ENCODE assay signal across 16 cellular contexts in genomic region chr5:100306000-100306399, GRCh38.
DNase-seq lines count a peak whose midpoint lies in the region; ATAC-seq, FAIRE-seq and TF ChIP-seq lines count a peak whose summit lies in the region.
"Had no signal": no experiment of that assay in that cellular context is flagged by ENCODE, and none has a peak within 500 bp of the region (broad histone marks: within the 10 kb centered on the region; RNA-seq: fewer than 3 reads in every experiment).

No MANE protein-coding gene starts in this region.

- H3K4me2 ChIP-seq in endothelial cell of umbilical vein (ENCODE audit: insufficient read depth, low read length) (no peak overlapping the region), keratinocyte (ENCODE audit: control insufficient read depth, extremely low read depth, insufficient read depth, low read depth, low read length) (no peak overlapping the region)
- H3K4me2 ChIP-seq: BLaER1 had no signal

- in situ Hi-C loops in ACHN (cut with HindIII; ENCODE audit: low pct_ligation_motif_present, low pct_unique_long_range_greater_than_20kb, low sequenced_read_pairs), result no loop called here

- no peaks in the 10 kb centered on the region for H3K9me1 ChIP-seq in endothelial cell of umbilical vein (replicated peaks; ENCODE audit: control insufficient read depth, extremely low read depth, insufficient read depth, low read length)
- H3K9me1 ChIP-seq in keratinocyte (ENCODE audit: control insufficient read depth, extremely low read depth, insufficient read depth, low read length), result no peaks in the 10 kb centered on the region

- H3K36me3 ChIP-seq in endothelial cell of umbilical vein (ENCODE audit: control insufficient read depth in 2 of 2, extremely low read depth in 1 of 2, insufficient read depth in 2 of 2, low read length in 2 of 2), result no peaks in the 10 kb centered on the region
- no peaks in the 10 kb centered on the region for H3K36me3 ChIP-seq in keratinocyte (ENCODE audit: control insufficient read depth in 2 of 2, extremely low read depth in 1 of 2, insufficient read depth in 2 of 2, low read length in 2 of 2)
- H3K36me3 ChIP-seq: BLaER1 had no signal

- dilution Hi-C loops in endothelial cell of umbilical vein (cut with MboI; ENCODE audit: extremely low pct_ligation_motif_present, low sequenced_read_pairs) (no loop called here), keratinocyte (cut with MboI; ENCODE audit: extremely low pct_ligation_motif_present, low sequenced_read_pairs) (no loop called here)

- H3K9ac ChIP-seq in endothelial cell of umbilical vein (replicated peaks; ENCODE audit: extremely low read depth, insufficient read depth, low read length) (no peak overlapping the region), keratinocyte (ENCODE audit: control insufficient read depth, extremely low read depth, insufficient read depth, low read length) (no peak overlapping the region)
- H3K9ac ChIP-seq: BLaER1 had no signal

- no peaks in the 10 kb centered on the region for H3K9me3 Mint-ChIP-seq in stimulated activated naive B cell treated with anti-CD40 and anti-IgM and Interleukin-4, amounts not matched to agents 10 μg/mL and 1 μg/mL and 100 μg/mL, for 72 hours
- H3K9me3 Mint-ChIP-seq: H9, IgD-negative memory B cell had no signal

- H3K79me2 ChIP-seq in endothelial cell of umbilical vein (ENCODE audit: control insufficient read depth, insufficient read depth, low read length) (no peaks in the 10 kb centered on the region), keratinocyte (ENCODE audit: control insufficient read depth, insufficient read depth, low read length) (no peaks in the 10 kb centered on the region)

- H3K27me3 ChIP-seq in endothelial cell of umbilical vein (ENCODE audit: control insufficient read depth in 2 of 2, insufficient read depth in 2 of 2, low read length in 2 of 2), result no peaks in the 10 kb centered on the region
- H3K27me3 ChIP-seq in keratinocyte (ENCODE audit: control insufficient read depth, extremely low read depth, insufficient read depth, low read length), result no peaks in the 10 kb centered on the region
- H3K27me3 ChIP-seq: BLaER1 had no signal

- H3K4me1 Mint-ChIP-seq in stimulated activated naive B cell treated with anti-CD40 and anti-IgM and Interleukin-4, amounts not matched to agents 10 μg/mL and 1 μg/mL and 100 μg/mL, for 72 hours, result no peaks in the 10 kb centered on the region
- H3K4me1 Mint-ChIP-seq: H9, IgD-negative memory B cell had no signal

- CTCF ChIA-PET in RWPE1 (lab: Yijun Ruan, JAX), result no interaction called here
- CTCF ChIA-PET in endothelial cell of umbilical vein (lab: Charles Lee), result no interaction called here

- H3K9me3 ChIP-seq in endothelial cell of umbilical vein (replicated peaks; ENCODE audit: control insufficient read depth, insufficient read depth, low read length) (no peaks in the 10 kb centered on the region), keratinocyte (ENCODE audit: control insufficient read depth, low read depth, low read length) (no peaks in the 10 kb centered on the region)
- H3K9me3 ChIP-seq: BLaER1 had no signal

- H3K4me1 ChIP-seq in endothelial cell of umbilical vein (ENCODE audit: control insufficient read depth, extremely low read depth, insufficient read depth, low read length), result peaks cover 6% of the 10 kb centered on the region
- H3K4me1 ChIP-seq in keratinocyte (ENCODE audit: control insufficient read depth, extremely low read depth, insufficient read depth, low read length), result peaks cover 3% of the 10 kb centered on the region
- H3K4me1 ChIP-seq: BLaER1 had no signal

- TF ChIP-seq CTCF in RWPE1 (conservative IDR thresholded peaks at IDR 0.05; ENCODE audit: low read depth) (no peak), endothelial cell of umbilical vein (IDR thresholded peaks at IDR 0.05; ENCODE audit: extremely low read depth in 1 of 2, insufficient read depth in 1 of 2, low read depth in 1 of 2, low read length in 2 of 2) (no peak), keratinocyte (optimal IDR thresholded peaks at IDR 0.05 in 1 of 3, IDR thresholded peaks at IDR 0.05 in 1 of 3, conservative IDR thresholded peaks at IDR 0.05 in 1 of 3; ENCODE audit: extremely low read depth in 1 of 3, insufficient read depth in 2 of 3, low read length in 3 of 3) (no peak), GM10266 (IDR thresholded peaks at IDR 0.05; ENCODE audit: control insufficient read depth, insufficient read depth, low read depth, missing control alignments) (no peak)

- no peak overlapping the region for H3K4me3 ChIP-seq in endothelial cell of umbilical vein (replicated peaks in 1 of 3; ENCODE audit: insufficient read depth in 1 of 3, low read depth in 1 of 3, low read length in 3 of 3)
- H3K4me3 ChIP-seq in keratinocyte (ENCODE audit: control insufficient read depth in 2 of 3, extremely low read depth in 1 of 3, insufficient read depth in 2 of 3, low read depth in 1 of 3, low read length in 3 of 3), result no peak overlapping the region
- H3K4me3 ChIP-seq: BLaER1 had no signal

- no peaks in the 10 kb centered on the region for H4K20me1 ChIP-seq in endothelial cell of umbilical vein (replicated peaks; ENCODE audit: control insufficient read depth, extremely low read depth, insufficient read depth, low read length)
- no peaks in the 10 kb centered on the region for H4K20me1 ChIP-seq in keratinocyte (ENCODE audit: control insufficient read depth, extremely low read depth, insufficient read depth, low read length)
- H4K20me1 ChIP-seq: BLaER1 had no signal

- H3K36me3 Mint-ChIP-seq in stimulated activated naive B cell treated with anti-CD40 and anti-IgM and Interleukin-4, amounts not matched to agents 10 μg/mL and 1 μg/mL and 100 μg/mL, for 72 hours, result no peaks in the 10 kb centered on the region
- H3K36me3 Mint-ChIP-seq: CD8-positive, alpha-beta T cell; IgD-negative memory B cell had no signal

- H3K27ac ChIP-seq in RWPE1 (no peak overlapping the region), endothelial cell of umbilical vein (ENCODE audit: insufficient read depth, low read depth, low read length) (no peak overlapping the region), keratinocyte (ENCODE audit: control insufficient read depth, insufficient read depth, low read length) (no peak overlapping the region)
- H3K27ac ChIP-seq: BLaER1 had no signal

- H3K27ac Mint-ChIP-seq in stimulated activated naive B cell treated with anti-CD40 and anti-IgM and Interleukin-4, amounts not matched to agents 10 μg/mL and 1 μg/mL and 100 μg/mL, for 72 hours, result no peak overlapping the region
- H3K27ac Mint-ChIP-seq: CD8-positive, alpha-beta T cell; H9; IgD-negative memory B cell had no signal

- POLR2A ChIA-PET in RWPE1 (lab: Yijun Ruan, JAX; ENCODE audit: low non-redundant PET), result no interaction called here
- POLR2A ChIA-PET in endothelial cell of umbilical vein (lab: Charles Lee), result no interaction called here

- no peak overlapping the region for H3K4me3 Mint-ChIP-seq in stimulated activated naive B cell treated with anti-CD40 and anti-IgM and Interleukin-4, amounts not matched to agents 10 μg/mL and 1 μg/mL and 100 μg/mL, for 72 hours
- H3K4me3 Mint-ChIP-seq: CD8-positive, alpha-beta T cell; H9; IgD-negative memory B cell had no signal

- H2AFZ ChIP-seq in endothelial cell of umbilical vein (ENCODE audit: low read depth, low read length), result no peak overlapping the region
- no peak overlapping the region for H2AFZ ChIP-seq in keratinocyte (ENCODE audit: control insufficient read depth, low read length)

- BruUV-seq in endothelial cell of umbilical vein (replicated peaks; lab: Mats Ljungman, UMichigan), result no TSS peak

- peak; percentile 5 for DNase-seq in ACHN
- DNase-seq in RWPE1 (ENCODE audit: low spot score), result peak; percentile 8
- DNase-seq in endothelial cell of umbilical vein (ENCODE audit: low read depth, low spot score), result peak; percentile 44
- DNase-seq in keratinocyte (ENCODE audit: low read depth, low spot score), result peak; percentile 4
- no peak for DNase-seq in GM10266 (ENCODE audit: extremely low spot score)
- DNase-seq in stimulated activated naive B cell treated with anti-CD40 and anti-IgM and Interleukin-4, amounts not matched to agents 10 μg/mL and 1 μg/mL and 100 μg/mL, for 72 hours, result no peak
- DNase-seq: CD8-positive, alpha-beta T cell; H9; KBM-7 had no signal

- no peak for TF ChIP-seq POLR2A in endothelial cell of umbilical vein (IDR thresholded peaks at IDR 0.05; ENCODE audit: low read depth, low read length)

- intact Hi-C loops in endothelial cell of umbilical vein (cut with micrococcal nuclease), result no loop called here

- no peaks in the 10 kb centered on the region for H3K27me3 Mint-ChIP-seq in stimulated activated naive B cell treated with anti-CD40 and anti-IgM and Interleukin-4, amounts not matched to agents 10 μg/mL and 1 μg/mL and 100 μg/mL, for 72 hours
- H3K27me3 Mint-ChIP-seq: IgD-negative memory B cell had no signal

- no peak for FAIRE-seq in endothelial cell of umbilical vein (lab: Jason Lieb, UNC)
- FAIRE-seq in keratinocyte (lab: Jason Lieb, UNC), result peak; percentile 53
- FAIRE-seq: GM12892, H1, HepG2 had no signal

- ATAC-seq in GM21447 (IDR thresholded peaks at IDR 0.05; ENCODE audit: unreplicated experiment) (no peak), GM18502 (IDR thresholded peaks at IDR 0.05; ENCODE audit: poor library complexity, unreplicated experiment) (no peak)
- ATAC-seq in stimulated activated naive B cell treated with anti-CD40 and anti-IgM and Interleukin-4, amounts not matched to agents 10 μg/mL and 1 μg/mL and 100 μg/mL, for 72 hours (replicated peaks), result no peak
- ATAC-seq: CD8-positive, alpha-beta T cell; HepG2 had no signal

TF ChIP-seq in endothelial cell of umbilical vein, 7 proteins besides CTCF, POLR2A, EP300 and RAD21:
- TF ChIP-seq FOS (IDR thresholded peaks at IDR 0.05; ENCODE audit: borderline replicate concordance, insufficient read depth, low read length) (peak; percentile 47), JUN (IDR thresholded peaks at IDR 0.05; ENCODE audit: borderline replicate concordance, insufficient read depth, insufficient read length, low read depth) (peak; percentile 24), POLR2AphosphoS5 (IDR thresholded peaks at IDR 0.05; ENCODE audit: insufficient read depth, low read depth, low read length) (no peak)

Comparison
In these comparisons a context has a peak if more than half of its experiments do, and no peak if none do; other contexts are left out.
1. DNase-seq: peak in ACHN (single experiment), RWPE1 (single experiment), endothelial cell of umbilical vein (single experiment) and keratinocyte (single experiment); none in GM10266 (single experiment) and stimulated activated naive B cell treated with anti-CD40 and anti-IgM and Interleukin-4, amounts not matched to agents 10 μg/mL and 1 μg/mL and 100 μg/mL, for 72 hours (single experiment).